In the genomic region with DNA sequence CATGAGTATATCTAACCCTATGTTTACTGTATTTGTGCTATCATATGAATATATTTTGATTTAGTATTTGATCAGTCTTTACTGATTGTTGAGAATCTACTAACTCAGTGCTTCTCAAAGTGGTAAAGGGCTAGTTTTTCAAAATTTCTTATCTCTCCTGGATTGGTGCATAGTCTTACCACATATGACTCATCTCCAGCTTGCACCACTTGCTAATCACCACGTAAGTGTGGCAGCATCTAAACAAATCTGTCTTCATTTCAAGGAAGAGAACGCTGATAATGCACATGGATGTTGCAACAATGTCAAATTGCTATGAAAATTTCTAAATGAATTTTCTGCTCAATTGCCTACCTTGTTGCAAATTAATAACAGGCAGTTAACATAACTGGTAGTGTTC, we compare ENCODE assay signal across 21 cellular contexts.
"Had no signal": no experiment of that assay in that cellular context is flagged by ENCODE, and none has a peak within 500 bp of the region (broad histone marks: within the 10 kb centered on the region; RNA-seq: fewer than 3 reads in every experiment).

No MANE protein-coding gene starts in this region.

- H3K4me1 ChIP-seq: Peyer's patch, SJSA1 had no signal

- H3K27ac ChIP-seq: Peyer's patch, SJSA1, VCaP had no signal

- H3K9me3 ChIP-seq: Peyer's patch, SJSA1 had no signal

- DNase-seq: activated CD4-positive, alpha-beta memory T cell treated with anti-CD3 and anti-CD28 coated beads for 36 hours; activated CD4-positive, alpha-beta T cell treated with anti-CD3 and anti-CD28 coated beads, Interleukin-2, amount 10 ng/mL, durations not matched to agents 7 days and 5 days; activated CD4-positive, CD25-positive, alpha-beta regulatory T cell; activated CD8-positive, alpha-beta memory T cell treated with anti-CD3 and anti-CD28 coated beads for 24 hours; activated effector memory CD4-positive, alpha-beta T cell treated with anti-CD3 and anti-CD28 coated beads, Interleukin-2, amount 50 U/mL, for 16 hours; activated naive CD4-positive, alpha-beta T cell treated with Interleukin-2 at 50 U/mL for 16 hours; activated T-cell treated with anti-CD3 and anti-CD28 coated beads, Interleukin-2, amount 50 U/mL, for 4 hours; cerebellar nuclear complex; MM.1S; NCI-H1105; NCI-H1436; NCI-H1694 treated with DMSO at 0.1 percent for 48 hours; NCI-H2029 treated with DMSO at 0.1 percent for 48 hours; NCI-H345; NCI-H510A; NCI-H526 treated with DMSO at 0.1 percent for 48 hours; NK-92 treated with Interleukin-12 subunit alpha and Interleukin-12 subunit beta, amount 100 ng/mL, for 24 hours; Peyer's patch; SHP77 had no signal

- H3K27me3 ChIP-seq: Peyer's patch, SJSA1 had no signal

- H3K36me3 ChIP-seq: Peyer's patch, SJSA1 had no signal

- ATAC-seq: activated T-cell treated with anti-CD3 and anti-CD28 coated beads, Interleukin-2, amount 50 U/mL, for 4 hours had no signal

- H3K4me3 ChIP-seq: Peyer's patch, SJSA1 had no signal
